Comparison of ENCODE assay signal across 1 cellular context in genomic region chrX:154091678-154092077, GRCh38.
TF ChIP-seq lines count a peak whose summit lies in the region.

No MANE protein-coding gene starts in this region.

TF ChIP-seq in K562, 482 proteins besides CTCF, POLR2A, EP300 and RAD21 (continues in another document):
- TF ChIP-seq JUNB (CRISPR knock-in tag; conservative IDR thresholded peaks at IDR 0.05) (no peak), YY1 (IDR thresholded peaks at IDR 0.05; ENCODE audit: borderline replicate concordance in 1 of 3, control insufficient read depth in 1 of 3, extremely low read depth in 1 of 3, insufficient read depth in 3 of 3, insufficient read length in 1 of 3, insufficient replicate concordance in 2 of 3, low read depth in 1 of 3, low read length in 2 of 3) (no peak), ZNF280A (IDR thresholded peaks at IDR 0.05; ENCODE audit: low read depth, partially characterized antibody) (no peak), CTBP1 (IDR thresholded peaks at IDR 0.05; ENCODE audit: borderline replicate concordance) (no peak), SPI1 (IDR thresholded peaks at IDR 0.05; ENCODE audit: borderline replicate concordance, low read depth, low read length) (no peak), NR2C2 (CRISPR knock-in tag; IDR thresholded peaks at IDR 0.05) (no peak), NR2C2 (tag; IDR thresholded peaks at IDR 0.05) (peak; percentile 64), SOX6 (IDR thresholded peaks at IDR 0.05) (no peak), MYC (IDR thresholded peaks at IDR 0.05; ENCODE audit: low read depth, low read length) (peak; percentile 6; the same call in 1 of the 2 replicates), MYC (CRISPR knock-in tag; IDR thresholded peaks at IDR 0.05; ENCODE audit: borderline replicate concordance, low read depth) (no peak), ARID1B (IDR thresholded peaks at IDR 0.05) (peak; percentile 35; the same call in 1 of the 2 replicates), HDAC2 (IDR thresholded peaks at IDR 0.05) (no peak), TAF1 (IDR thresholded peaks at IDR 0.05; ENCODE audit: control insufficient read depth, extremely low read depth, insufficient read depth, low read length, severe bottlenecking) (peak; percentile 20), SNIP1 (IDR thresholded peaks at IDR 0.05; ENCODE audit: low read depth) (no peak), TEAD1 (CRISPR knock-in tag; IDR thresholded peaks at IDR 0.05) (no peak), ADNP (tag; IDR thresholded peaks at IDR 0.05) (no peak), ETV5 (CRISPR knock-in tag; IDR thresholded peaks at IDR 0.05; ENCODE audit: low read depth) (0 out of 2 replicates have a peak, but pooled peaks have one; percentile 31), USF1 (CRISPR knock-in tag; IDR thresholded peaks at IDR 0.05) (peak; percentile 51; the same call in 1 of the 2 replicates), NFXL1 (CRISPR knock-in tag; IDR thresholded peaks at IDR 0.05) (no peak), EGR1 (conservative IDR thresholded peaks at IDR 0.05) (peak; percentile 89), ZNF695 (CRISPR knock-in tag; IDR thresholded peaks at IDR 0.05) (no peak), SMARCE1 (IDR thresholded peaks at IDR 0.05) (0 out of 2 replicates have a peak, but pooled peaks have one; percentile 32), ETV1 (tag; conservative IDR thresholded peaks at IDR 0.05; ENCODE audit: low read depth) (peak; percentile 63), CREM (IDR thresholded peaks at IDR 0.05; ENCODE audit: low read depth) (0 out of 2 replicates have a peak, but pooled peaks have one; percentile 29), SETDB1 (IDR thresholded peaks at IDR 0.05; ENCODE audit: low read length) (no peak), ZNF511 (CRISPR knock-in tag; IDR thresholded peaks at IDR 0.05) (no peak), ZNF644 (tag; IDR thresholded peaks at IDR 0.05; ENCODE audit: low read depth) (0 out of 2 replicates have a peak, but pooled peaks have one; percentile 10), CXXC5 (CRISPR knock-in tag; IDR thresholded peaks at IDR 0.05) (peak; percentile 21; the same call in 1 of the 2 replicates), ZNF592 (IDR thresholded peaks at IDR 0.05) (peak; percentile 15; the same call in 1 of the 2 replicates)
- TF ChIP-seq, protein P1, sequence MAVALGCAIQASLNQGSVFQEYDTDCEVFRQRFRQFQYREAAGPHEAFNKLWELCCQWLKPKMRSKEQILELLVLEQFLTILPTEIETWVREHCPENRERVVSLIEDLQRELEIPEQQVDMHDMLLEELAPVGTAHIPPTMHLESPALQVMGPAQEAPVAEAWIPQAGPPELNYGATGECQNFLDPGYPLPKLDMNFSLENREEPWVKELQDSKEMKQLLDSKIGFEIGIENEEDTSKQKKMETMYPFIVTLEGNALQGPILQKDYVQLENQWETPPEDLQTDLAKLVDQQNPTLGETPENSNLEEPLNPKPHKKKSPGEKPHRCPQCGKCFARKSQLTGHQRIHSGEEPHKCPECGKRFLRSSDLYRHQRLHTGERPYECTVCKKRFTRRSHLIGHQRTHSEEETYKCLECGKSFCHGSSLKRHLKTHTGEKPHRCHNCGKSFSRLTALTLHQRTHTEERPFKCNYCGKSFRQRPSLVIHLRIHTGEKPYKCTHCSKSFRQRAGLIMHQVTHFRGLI (CRISPR knock-in tag; IDR thresholded peaks at IDR 0.05): no peak
- TF ChIP-seq, protein P2, sequence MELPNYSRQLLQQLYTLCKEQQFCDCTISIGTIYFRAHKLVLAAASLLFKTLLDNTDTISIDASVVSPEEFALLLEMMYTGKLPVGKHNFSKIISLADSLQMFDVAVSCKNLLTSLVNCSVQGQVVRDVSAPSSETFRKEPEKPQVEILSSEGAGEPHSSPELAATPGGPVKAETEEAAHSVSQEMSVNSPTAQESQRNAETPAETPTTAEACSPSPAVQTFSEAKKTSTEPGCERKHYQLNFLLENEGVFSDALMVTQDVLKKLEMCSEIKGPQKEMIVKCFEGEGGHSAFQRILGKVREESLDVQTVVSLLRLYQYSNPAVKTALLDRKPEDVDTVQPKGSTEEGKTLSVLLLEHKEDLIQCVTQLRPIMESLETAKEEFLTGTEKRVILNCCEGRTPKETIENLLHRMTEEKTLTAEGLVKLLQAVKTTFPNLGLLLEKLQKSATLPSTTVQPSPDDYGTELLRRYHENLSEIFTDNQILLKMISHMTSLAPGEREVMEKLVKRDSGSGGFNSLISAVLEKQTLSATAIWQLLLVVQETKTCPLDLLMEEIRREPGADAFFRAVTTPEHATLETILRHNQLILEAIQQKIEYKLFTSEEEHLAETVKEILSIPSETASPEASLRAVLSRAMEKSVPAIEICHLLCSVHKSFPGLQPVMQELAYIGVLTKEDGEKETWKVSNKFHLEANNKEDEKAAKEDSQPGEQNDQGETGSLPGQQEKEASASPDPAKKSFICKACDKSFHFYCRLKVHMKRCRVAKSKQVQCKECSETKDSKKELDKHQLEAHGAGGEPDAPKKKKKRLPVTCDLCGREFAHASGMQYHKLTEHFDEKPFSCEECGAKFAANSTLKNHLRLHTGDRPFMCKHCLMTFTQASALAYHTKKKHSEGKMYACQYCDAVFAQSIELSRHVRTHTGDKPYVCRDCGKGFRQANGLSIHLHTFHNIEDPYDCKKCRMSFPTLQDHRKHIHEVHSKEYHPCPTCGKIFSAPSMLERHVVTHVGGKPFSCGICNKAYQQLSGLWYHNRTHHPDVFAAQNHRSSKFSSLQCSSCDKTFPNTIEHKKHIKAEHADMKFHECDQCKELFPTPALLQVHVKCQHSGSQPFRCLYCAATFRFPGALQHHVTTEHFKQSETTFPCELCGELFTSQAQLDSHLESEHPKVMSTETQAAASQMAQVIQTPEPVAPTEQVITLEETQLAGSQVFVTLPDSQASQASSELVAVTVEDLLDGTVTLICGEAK (IDR thresholded peaks at IDR 0.05): no peak
- TF ChIP-seq, protein P2 (CRISPR knock-in tag; IDR thresholded peaks at IDR 0.05): no peak
- TF ChIP-seq, protein P3, sequence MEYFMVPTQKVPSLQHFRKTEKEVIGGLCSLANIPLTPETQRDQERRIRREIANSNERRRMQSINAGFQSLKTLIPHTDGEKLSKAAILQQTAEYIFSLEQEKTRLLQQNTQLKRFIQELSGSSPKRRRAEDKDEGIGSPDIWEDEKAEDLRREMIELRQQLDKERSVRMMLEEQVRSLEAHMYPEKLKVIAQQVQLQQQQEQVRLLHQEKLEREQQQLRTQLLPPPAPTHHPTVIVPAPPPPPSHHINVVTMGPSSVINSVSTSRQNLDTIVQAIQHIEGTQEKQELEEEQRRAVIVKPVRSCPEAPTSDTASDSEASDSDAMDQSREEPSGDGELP (CRISPR knock-in tag; IDR thresholded peaks at IDR 0.05; ENCODE audit: borderline replicate concordance): peak; percentile 72; the same call in 1 of the 2 replicates
- TF ChIP-seq, protein P4, sequence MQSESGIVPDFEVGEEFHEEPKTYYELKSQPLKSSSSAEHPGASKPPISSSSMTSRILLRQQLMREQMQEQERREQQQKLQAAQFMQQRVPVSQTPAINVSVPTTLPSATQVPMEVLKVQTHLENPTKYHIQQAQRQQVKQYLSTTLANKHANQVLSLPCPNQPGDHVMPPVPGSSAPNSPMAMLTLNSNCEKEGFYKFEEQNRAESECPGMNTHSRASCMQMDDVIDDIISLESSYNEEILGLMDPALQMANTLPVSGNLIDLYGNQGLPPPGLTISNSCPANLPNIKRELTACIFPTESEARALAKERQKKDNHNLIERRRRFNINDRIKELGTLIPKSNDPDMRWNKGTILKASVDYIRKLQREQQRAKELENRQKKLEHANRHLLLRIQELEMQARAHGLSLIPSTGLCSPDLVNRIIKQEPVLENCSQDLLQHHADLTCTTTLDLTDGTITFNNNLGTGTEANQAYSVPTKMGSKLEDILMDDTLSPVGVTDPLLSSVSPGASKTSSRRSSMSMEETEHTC (IDR thresholded peaks at IDR 0.05): peak; percentile 72
- TF ChIP-seq, protein P5, sequence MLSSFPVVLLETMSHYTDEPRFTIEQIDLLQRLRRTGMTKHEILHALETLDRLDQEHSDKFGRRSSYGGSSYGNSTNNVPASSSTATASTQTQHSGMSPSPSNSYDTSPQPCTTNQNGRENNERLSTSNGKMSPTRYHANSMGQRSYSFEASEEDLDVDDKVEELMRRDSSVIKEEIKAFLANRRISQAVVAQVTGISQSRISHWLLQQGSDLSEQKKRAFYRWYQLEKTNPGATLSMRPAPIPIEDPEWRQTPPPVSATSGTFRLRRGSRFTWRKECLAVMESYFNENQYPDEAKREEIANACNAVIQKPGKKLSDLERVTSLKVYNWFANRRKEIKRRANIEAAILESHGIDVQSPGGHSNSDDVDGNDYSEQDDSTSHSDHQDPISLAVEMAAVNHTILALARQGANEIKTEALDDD (IDR thresholded peaks at IDR 0.05): peak; percentile 80
